In genomic region chr3:13717222-13717573, GRCh38 we compare ENCODE assay signal across 2 cellular contexts.
TF ChIP-seq lines count a peak whose summit lies in the region.

No MANE protein-coding gene starts in this region.

TF ChIP-seq in SK-N-SH, 30 proteins besides CTCF, POLR2A, EP300 and RAD21 (continued from another document):
- TF ChIP-seq TAF1 (IDR thresholded peaks at IDR 0.05; ENCODE audit: borderline replicate concordance, low read depth, low read length) (no peak), TEAD4 (IDR thresholded peaks at IDR 0.05; ENCODE audit: borderline replicate concordance, insufficient read depth) (no peak), CHD2 (IDR thresholded peaks at IDR 0.05; ENCODE audit: low read length, partially characterized antibody) (no peak), NFIC (IDR thresholded peaks at IDR 0.05; ENCODE audit: borderline replicate concordance) (no peak), FOXJ3 (CRISPR knock-in tag; IDR thresholded peaks at IDR 0.05) (no peak), JUND (IDR thresholded peaks at IDR 0.05) (no peak), ELF1 (IDR thresholded peaks at IDR 0.05) (no peak), FOXM1 (IDR thresholded peaks at IDR 0.05; ENCODE audit: low read depth) (no peak), RFX5 (IDR thresholded peaks at IDR 0.05; ENCODE audit: low read length) (no peak), RCOR1 (IDR thresholded peaks at IDR 0.05; ENCODE audit: low read length) (no peak), ZBTB33 (IDR thresholded peaks at IDR 0.05; ENCODE audit: borderline replicate concordance, low read depth) (no peak), NRF1 (IDR thresholded peaks at IDR 0.05; ENCODE audit: low read depth, low read length) (no peak), SMC3 (IDR thresholded peaks at IDR 0.05; ENCODE audit: low read depth, low read length) (no peak), POLR2AphosphoS5 (IDR thresholded peaks at IDR 0.05; ENCODE audit: low read depth, low read length) (no peak)
- TF ChIP-seq, protein P1, sequence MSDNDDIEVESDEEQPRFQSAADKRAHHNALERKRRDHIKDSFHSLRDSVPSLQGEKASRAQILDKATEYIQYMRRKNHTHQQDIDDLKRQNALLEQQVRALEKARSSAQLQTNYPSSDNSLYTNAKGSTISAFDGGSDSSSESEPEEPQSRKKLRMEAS (IDR thresholded peaks at IDR 0.05; ENCODE audit: low read depth) = no peak

TF ChIP-seq in SK-N-SH treated with all-trans-retinoic acid at 6 μM for 48 hours, 23 proteins besides CTCF, POLR2A, EP300 and RAD21 (continued from another document):
- TF ChIP-seq, protein P2, sequence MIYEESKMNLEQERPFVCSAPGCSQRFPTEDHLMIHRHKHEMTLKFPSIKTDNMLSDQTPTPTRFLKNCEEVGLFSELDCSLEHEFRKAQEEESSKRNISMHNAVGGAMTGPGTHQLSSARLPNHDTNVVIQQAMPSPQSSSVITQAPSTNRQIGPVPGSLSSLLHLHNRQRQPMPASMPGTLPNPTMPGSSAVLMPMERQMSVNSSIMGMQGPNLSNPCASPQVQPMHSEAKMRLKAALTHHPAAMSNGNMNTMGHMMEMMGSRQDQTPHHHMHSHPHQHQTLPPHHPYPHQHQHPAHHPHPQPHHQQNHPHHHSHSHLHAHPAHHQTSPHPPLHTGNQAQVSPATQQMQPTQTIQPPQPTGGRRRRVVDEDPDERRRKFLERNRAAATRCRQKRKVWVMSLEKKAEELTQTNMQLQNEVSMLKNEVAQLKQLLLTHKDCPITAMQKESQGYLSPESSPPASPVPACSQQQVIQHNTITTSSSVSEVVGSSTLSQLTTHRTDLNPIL (CRISPR knock-in tag; IDR thresholded peaks at IDR 0.05; ENCODE audit: low read depth) = no peak
